Comparison of ENCODE assay signal across 24 cellular contexts in the genomic region with DNA sequence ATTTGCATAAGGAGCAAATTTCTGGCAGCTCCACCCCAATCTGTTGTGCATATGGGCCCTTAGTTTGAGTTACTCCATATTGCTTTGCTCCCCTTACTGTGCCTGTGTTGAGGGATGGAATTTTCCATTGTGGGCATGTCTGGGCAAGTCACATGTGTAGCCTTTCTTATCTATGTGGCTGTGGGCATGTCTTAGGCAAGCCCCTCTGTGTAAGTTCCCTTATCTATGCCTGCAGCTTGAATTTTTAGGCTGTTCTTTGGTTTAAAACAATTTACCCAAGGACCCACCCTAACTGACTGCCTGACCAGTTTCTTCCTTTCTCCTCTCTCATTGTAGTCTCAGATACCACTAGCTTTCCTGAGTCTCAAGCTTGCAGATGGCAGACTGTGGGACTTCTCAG.
A peak's percentile ranks its signal among the peaks of the same experiment; 100 is the strongest.
DNase-seq lines count a peak whose midpoint lies in the region; ATAC-seq and TF ChIP-seq lines count a peak whose summit lies in the region.
"Had no signal": no experiment of that assay in that cellular context is flagged by ENCODE, and none has a peak within 500 bp of the region (broad histone marks: within the 10 kb centered on the region; RNA-seq: fewer than 3 reads in every experiment).

No MANE protein-coding gene starts in this region.

- H3K4me1 ChIP-seq in endodermal cell (ENCODE audit: control insufficient read depth, insufficient read depth, low read length) (no peaks in the 10 kb centered on the region), trophoblast cell (ENCODE audit: control insufficient read depth in 1 of 2, insufficient read depth in 2 of 2, low read length in 2 of 2) (no peaks in the 10 kb centered on the region)
- H3K4me1 ChIP-seq: tibial artery had no signal

- H3K27ac Mint-ChIP-seq in endodermal cell (no peak overlapping the region), HFFc6 (no peak overlapping the region)
- H3K27ac Mint-ChIP-seq: activated naive CD4-positive, alpha-beta T cell treated with anti-CD3 and anti-CD28 coated beads for 36 hours; mesothelial cell of epicardium; nephron; progenitor cell of endocrine pancreas had no signal

- no peak overlapping the region for H3K4me2 ChIP-seq in trophoblast cell (ENCODE audit: low read length)

- H3K79me1 ChIP-seq in trophoblast cell (ENCODE audit: low read length), result peaks cover 1% of the 10 kb centered on the region

- H3K23ac ChIP-seq in trophoblast cell (ENCODE audit: low read length), result no peak overlapping the region

- peaks cover 11% of the 10 kb centered on the region for H3K9me3 ChIP-seq in endodermal cell (ENCODE audit: control insufficient read depth, low read length)
- no peaks in the 10 kb centered on the region for H3K9me3 ChIP-seq in trophoblast cell (ENCODE audit: insufficient read depth, low read depth, low read length)
- H3K9me3 ChIP-seq: tibial artery had no signal

- H3K4me3 Mint-ChIP-seq in endodermal cell, result no peak overlapping the region
- H3K4me3 Mint-ChIP-seq in HFFc6, result no peak overlapping the region
- H3K4me3 Mint-ChIP-seq: activated naive CD4-positive, alpha-beta T cell treated with anti-CD3 and anti-CD28 coated beads for 36 hours; activated T-cell treated with anti-CD3 and anti-CD28 coated beads, Interleukin-2, amount 50 U/mL, for 4 hours; mesothelial cell of epicardium; nephron had no signal

- peaks cover 4% of the 10 kb centered on the region for H3K4me1 Mint-ChIP-seq in endodermal cell
- H3K4me1 Mint-ChIP-seq in HFFc6 (ENCODE audit: low read depth), result no peaks in the 10 kb centered on the region
- H3K4me1 Mint-ChIP-seq: nephron had no signal

- ATAC-seq in HG02840 (IDR thresholded peaks at IDR 0.05; ENCODE audit: low FRiP score, unreplicated experiment), result no peak
- ATAC-seq: activated T-cell treated with anti-CD3 and anti-CD28 coated beads, Interleukin-2, amount 50 U/mL, for 4 hours; esophagus mucosa; left cardiac atrium had no signal

- H3K27me3 ChIP-seq in endodermal cell (ENCODE audit: control insufficient read depth, insufficient read depth, low read length, poor library complexity, severe bottlenecking) (no peaks in the 10 kb centered on the region), trophoblast cell (ENCODE audit: insufficient read depth, low read length) (no peaks in the 10 kb centered on the region)
- H3K27me3 ChIP-seq: tibial artery had no signal

- peaks cover 3% of the 10 kb centered on the region for H3K36me3 Mint-ChIP-seq in endodermal cell (ENCODE audit: low read depth)
- no peaks in the 10 kb centered on the region for H3K36me3 Mint-ChIP-seq in HFFc6 (ENCODE audit: low read depth)

- no peaks in the 10 kb centered on the region for H3K27me3 Mint-ChIP-seq in endodermal cell (ENCODE audit: insufficient read depth)
- H3K27me3 Mint-ChIP-seq in HFFc6 (ENCODE audit: insufficient read depth), result peaks cover 1% of the 10 kb centered on the region; the same call in 1 of the 2 replicates
- H3K27me3 Mint-ChIP-seq: progenitor cell of endocrine pancreas had no signal

- H3K9me3 Mint-ChIP-seq in endodermal cell, result peaks cover 26% of the 10 kb centered on the region
- peaks cover 22% of the 10 kb centered on the region for H3K9me3 Mint-ChIP-seq in HFFc6

- TF ChIP-seq CTCF in endodermal cell (conservative IDR thresholded peaks at IDR 0.05) (no peak), HFFc6 (IDR thresholded peaks at IDR 0.05) (no peak)

- no peak overlapping the region for H4K12ac ChIP-seq in trophoblast cell (ENCODE audit: low read depth, low read length)

- H3K4me3 ChIP-seq in endodermal cell (ENCODE audit: low read length) (peak overlapping the region; percentile 48), trophoblast cell (ENCODE audit: low read depth, low read length) (no peak overlapping the region)
- H3K4me3 ChIP-seq: tibial artery had no signal

- no peak overlapping the region for H3K4ac ChIP-seq in trophoblast cell (ENCODE audit: low read depth, low read length)

- DNase-seq in HUDEP-2 (lab: John Stamatoyannopoulos, UW; ENCODE audit: unreplicated experiment in 76 of 76) (peak in 63 of 76 experiments; percentile 2 to 97 (median 59)), OCI-M1 (lab: John Stamatoyannopoulos, UW) (peak; percentile 96), endodermal cell (peak; percentile 31), trophoblast cell (no peak), HFFc6 (no peak), mucosa of gallbladder (ENCODE audit: low spot score) (no peak)
- DNase-seq: activated naive CD4-positive, alpha-beta T cell treated with anti-CD3 and anti-CD28 coated beads for 36 hours; activated T-cell treated with anti-CD3 and anti-CD28 coated beads, Interleukin-2, amount 50 U/mL, for 4 hours; anterior cingulate cortex; DMS79 treated with DMSO at 0.1 percent for 48 hours; HCEC 1CT; left cardiac atrium; NCI-H2171; NCI-H526 treated with DMSO at 0.1 percent for 48 hours; Right ventricle myocardium superior; stimulated activated CD4-positive, alpha-beta T cell treated with anti-CD3 and anti-CD28 coated beads, Interleukin-2, amount 100 ng/mL, for 24 hours; stimulated activated naive CD4-positive, alpha-beta T cell; T-helper 1 cell; tibial artery had no signal

- no peak overlapping the region for H4K8ac ChIP-seq in trophoblast cell (ENCODE audit: low read depth, low read length)

- peak overlapping the region; percentile 32 for H4K91ac ChIP-seq in trophoblast cell (ENCODE audit: low read depth, low read length)

- H3K18ac ChIP-seq in trophoblast cell (ENCODE audit: low read length), result no peak overlapping the region

- H3K27ac ChIP-seq in endodermal cell (ENCODE audit: low read depth, low read length), result no peak overlapping the region
- no peak overlapping the region for H3K27ac ChIP-seq in trophoblast cell (ENCODE audit: low read depth, low read length)
- H3K27ac ChIP-seq: tibial artery had no signal

- H2AFZ ChIP-seq in trophoblast cell (ENCODE audit: insufficient read depth, low read length, poor library complexity), result no peak overlapping the region

- H2BK5ac ChIP-seq in trophoblast cell (ENCODE audit: low read depth, low read length, poor library complexity), result peak overlapping the region; percentile 6

- H2BK12ac ChIP-seq in trophoblast cell (ENCODE audit: low read length), result peak overlapping the region; percentile 22

- H3K79me2 ChIP-seq in trophoblast cell (ENCODE audit: control insufficient read depth, insufficient read depth, low read length, poor library complexity), result no peaks in the 10 kb centered on the region

- no peak overlapping the region for H2AK5ac ChIP-seq in trophoblast cell (ENCODE audit: low read length)

- H3K14ac ChIP-seq in trophoblast cell (ENCODE audit: low read length), result no peak overlapping the region

- H3K9ac ChIP-seq in endodermal cell (ENCODE audit: extremely low read depth, low read length, poor library complexity, severe bottlenecking), result no peak overlapping the region
- no peak overlapping the region for H3K9ac ChIP-seq in trophoblast cell (ENCODE audit: low read length)

- H3K36me3 ChIP-seq in endodermal cell (ENCODE audit: control insufficient read depth, insufficient read depth, low read length) (no peaks in the 10 kb centered on the region), trophoblast cell (ENCODE audit: control insufficient read depth in 1 of 2, insufficient read depth in 2 of 2, low read length in 2 of 2) (no peaks in the 10 kb centered on the region)
- H3K36me3 ChIP-seq: tibial artery had no signal

- H2BK120ac ChIP-seq in trophoblast cell (ENCODE audit: insufficient read depth, low read length, poor library complexity), result peak overlapping the region; percentile 14

Comparison
In these comparisons a context has a peak if more than half of its experiments do, and no peak if none do; other contexts are left out.
1. DNase-seq: peak in HUDEP-2 (63 of 76), OCI-M1 (single experiment) and endodermal cell (single experiment); none in trophoblast cell (0 of 2), HFFc6 (single experiment) and mucosa of gallbladder (single experiment).